Comparison of ENCODE assay signal across 8 cellular contexts in the genomic region with DNA sequence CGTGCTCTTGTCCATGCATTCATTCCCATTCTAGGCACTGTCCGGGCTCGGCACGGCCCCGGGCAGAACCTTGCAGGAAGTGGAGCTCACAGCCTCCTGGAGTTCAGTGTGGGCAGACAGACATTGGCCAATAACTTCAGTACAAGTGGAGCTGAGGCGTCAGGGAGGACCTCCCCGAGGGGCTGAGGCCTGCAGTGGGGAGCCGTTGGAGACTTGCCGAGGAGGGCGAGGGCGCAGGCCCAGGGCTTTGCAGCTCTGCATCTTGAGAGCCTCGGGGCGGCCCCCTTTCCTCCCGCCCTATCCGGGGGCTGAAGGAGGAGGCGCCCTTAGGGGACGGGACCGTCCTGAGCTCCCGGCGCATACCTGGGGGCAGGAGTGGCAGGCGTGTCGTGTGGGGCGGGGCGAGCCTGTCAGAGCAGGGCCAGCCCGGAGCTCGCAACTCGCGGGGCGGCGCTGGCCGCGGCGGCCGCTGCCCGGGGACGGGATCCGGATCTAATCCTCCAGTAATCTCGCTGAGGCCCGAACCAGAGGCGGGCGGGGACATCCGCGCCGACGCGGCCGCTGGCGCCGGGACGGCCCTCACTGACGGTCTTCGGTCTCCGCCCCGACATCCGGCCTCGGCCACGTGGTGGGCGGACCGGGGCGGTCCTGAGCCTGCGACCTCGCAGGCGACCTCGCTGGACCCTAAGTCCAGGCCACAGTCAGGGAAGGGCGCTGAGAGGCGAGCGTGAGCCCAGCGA. TPM values are rescaled to one million over a fixed set of nuclear protein-coding genes. Genes with fewer than 3 reads are reported as not detected.
A peak's percentile ranks its signal among the peaks of the same experiment; 100 is the strongest.
DNase-seq lines count a peak whose midpoint lies in the region; ATAC-seq and TF ChIP-seq lines count a peak whose summit lies in the region.

Gene ACY1 (plus strand): TSS at position 698 of the 740 bp plus-strand sequence. CDS start 530 bp downstream, outside the sequence.

- no peaks in the 10 kb centered on the region for H3K4me1 ChIP-seq in endocrine pancreas (ENCODE audit: control insufficient read depth, insufficient read depth, low read length)

- DNase-seq in AG04449 (ENCODE audit: low read depth, low spot score) = no peak
- DNase-seq in NOMO-1 (lab: John Stamatoyannopoulos, UW; ENCODE audit: unreplicated experiment in 2 of 2) = peak; percentile 80 to 86
- peak; percentile 40 to 42 for DNase-seq in activated CD8-positive, alpha-beta memory T cell treated with anti-CD3 and anti-CD28 coated beads for 4 hours (ENCODE audit: low read depth in 2 of 2)
- peak; percentile 97 for DNase-seq in mesenteric fat pad (ENCODE audit: low spot score)
- peak; percentile 50 for DNase-seq in stimulated activated CD8-positive, alpha-beta memory T cell treated with anti-CD3 and anti-CD28 coated beads, Interleukin-15, amount 100 ng/mL, for 24 hours (ENCODE audit: low read depth)

- H3K4me3 ChIP-seq in AG04449 (ENCODE audit: low read depth, low read length) (peak within 1 kb of the TSS; percentile 71), endocrine pancreas (ENCODE audit: control insufficient read depth, insufficient read depth, low read length) (peak within 1 kb of the TSS; percentile 6)

- peak within 1 kb of the TSS; percentile 71 for H3K9ac ChIP-seq in endocrine pancreas (ENCODE audit: control insufficient read depth, insufficient read depth, low read length)

- peak; percentile 62 for ATAC-seq in GM18517 (IDR thresholded peaks at IDR 0.05; ENCODE audit: unreplicated experiment)
- peak; percentile 73 for ATAC-seq in HG03025 (IDR thresholded peaks at IDR 0.05; ENCODE audit: low FRiP score, unreplicated experiment)

- CTCF ChIA-PET in AG04449 (lab: Yijun Ruan, JAX) = interaction anchor here (0.8 to 4.5 kb wide), 10 partner anchors 8 to 356 kb away, joined by 3 to 80 read pairs (median 6); partner anchors contain the start of genes ABHD14A, ABHD14B, PARP3 and RPL29

- no peak for TF ChIP-seq CTCF in AG04449 (IDR thresholded peaks at IDR 0.05; ENCODE audit: insufficient read depth, low read length, missing control alignments)

- no peaks in the 10 kb centered on the region for H3K27me3 ChIP-seq in endocrine pancreas (ENCODE audit: control insufficient read depth, insufficient read depth, low read length)

- H3K9me3 ChIP-seq in endocrine pancreas (ENCODE audit: control insufficient read depth, low read length) = no peaks in the 10 kb centered on the region

- POLR2A ChIA-PET in AG04449 (lab: Yijun Ruan, JAX) = interaction anchor here (1.0 to 3.6 kb wide), 8 partner anchors 8 to 206 kb away, joined by 3 to 35 read pairs (median 5); partner anchors contain the start of genes ABHD14B, DUSP7, PCBP4 and RPL29

- H3K36me3 ChIP-seq in endocrine pancreas (ENCODE audit: control insufficient read depth, insufficient read depth, low read length) = no peaks in the 10 kb centered on the region

RNA-seq across cellular contexts. Expression of gene ACY1, which starts in this region (rescaled TPM):
- 35.1 TPM for total RNA-seq in mesenteric fat pad
